Comparison of ENCODE assay signal across 6 cellular contexts in the genomic region with DNA sequence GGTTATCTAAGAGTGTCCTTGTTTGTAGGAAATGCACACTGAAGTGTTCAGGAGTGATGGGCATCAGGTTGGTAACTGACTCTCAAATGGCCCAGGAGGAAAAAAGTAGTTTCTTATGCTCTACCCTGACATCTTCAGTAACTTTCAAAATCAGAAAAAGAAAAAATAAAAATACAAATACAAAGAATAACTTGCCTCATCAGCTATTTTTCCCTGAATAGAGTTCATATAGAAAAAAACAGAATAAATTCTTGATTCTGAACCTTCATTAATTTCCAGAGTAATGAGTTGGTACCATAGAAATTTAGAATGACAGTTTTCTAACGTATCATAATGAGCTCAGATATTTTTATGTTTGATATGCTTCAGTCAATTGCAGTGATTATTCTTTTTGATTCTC. TPM values are rescaled to one million over a fixed set of nuclear protein-coding genes. Genes with fewer than 3 reads are reported as not detected.
"Had no signal": no experiment of that assay in that cellular context is flagged by ENCODE, and none has a peak within 500 bp of the region (broad histone marks: within the 10 kb centered on the region; RNA-seq: fewer than 3 reads in every experiment).

No MANE protein-coding gene starts in this region.

- H3K4me2 ChIP-seq: GM23338 had no signal

- H3K27ac Mint-ChIP-seq: GM23338, H9, IgD-negative memory B cell had no signal

- H3K4me3 Mint-ChIP-seq: GM23338, H9, IgD-negative memory B cell had no signal

- H3K4me3 ChIP-seq: GM23338 had no signal

- H3K27ac ChIP-seq: HL-60 had no signal

- DNase-seq: H9, HCEC 1CT, KG1 had no signal

- H2AFZ ChIP-seq: GM23338 had no signal

- ATAC-seq: GM23338 had no signal

- H3K9me3 Mint-ChIP-seq: GM23338, H9 had no signal

RNA-seq across cellular contexts. Expression of a gene that starts 27.2 kb away (rescaled TPM):
- polyA plus RNA-seq: IgD-negative memory B cell had no signal
